In genomic region chr14:64218344-64219240, GRCh38 we compare ENCODE assay signal across 14 cellular contexts.
DNase-seq lines count a peak whose midpoint lies in the region; ATAC-seq and TF ChIP-seq lines count a peak whose summit lies in the region.
"Had no signal": no experiment of that assay in that cellular context is flagged by ENCODE, and none has a peak within 500 bp of the region (broad histone marks: within the 10 kb centered on the region; RNA-seq: fewer than 3 reads in every experiment).

No MANE protein-coding gene starts in this region.

- peaks cover 44 to 73% of the 10 kb centered on the region in 2 donors for H3K4me1 Mint-ChIP-seq in stimulated activated naive B cell treated with anti-CD40 and anti-IgM and Interleukin-4, amounts not matched to agents 10 μg/mL and 1 μg/mL and 100 μg/mL, for 72 hours
- H3K4me1 Mint-ChIP-seq in activated CD4-positive, alpha-beta memory T cell treated with anti-CD3 and anti-CD28 coated beads, Interleukin-2, amount 10 ng/mL, durations not matched to agents 7 days and 5 days: peaks cover 3% of the 10 kb centered on the region
- H3K4me1 Mint-ChIP-seq: activated CD4-positive, alpha-beta T cell treated with anti-CD3 and anti-CD28 coated beads, Interleukin-2, amount 10 ng/mL, durations not matched to agents 24 days and 14 days had no signal

- POLR2A ChIA-PET in SK-N-SH (lab: Yijun Ruan, JAX): interaction anchor here (0.7 kb wide), 1 partner anchor 17 kb away, joined by 3 read pairs; no protein-coding TSS in a partner anchor
- POLR2A ChIA-PET in activated CD4-positive, alpha-beta memory T cell treated with anti-CD3 and anti-CD28 coated beads, Interleukin-2, amount 10 ng/mL, durations not matched to agents 7 days and 5 days (lab: Charles Lee): no interaction called here

- no peak for TF ChIP-seq EP300 in SK-N-SH (IDR thresholded peaks at IDR 0.05; ENCODE audit: borderline replicate concordance in 1 of 2, low read depth in 1 of 2, low read length in 1 of 2)

- 87% methylated on average over 15 of the region's 15 CpGs for WGBS in SK-N-SH (ENCODE audit: low lambda C conversion rate)

- H3K4me3 Mint-ChIP-seq in stimulated activated naive B cell treated with anti-CD40 and anti-IgM and Interleukin-4, amounts not matched to agents 10 μg/mL and 1 μg/mL and 100 μg/mL, for 72 hours: peak overlapping the region; percentile 18 to 70
- no peak overlapping the region for H3K4me3 Mint-ChIP-seq in activated CD4-positive, alpha-beta memory T cell treated with anti-CD3 and anti-CD28 coated beads, Interleukin-2, amount 10 ng/mL, durations not matched to agents 7 days and 5 days
- H3K4me3 Mint-ChIP-seq: activated CD4-positive, alpha-beta T cell treated with anti-CD3 and anti-CD28 coated beads, Interleukin-2, amount 10 ng/mL, durations not matched to agents 24 days and 14 days had no signal

- H3K4me1 ChIP-seq in SK-N-SH (ENCODE audit: control insufficient read depth in 1 of 2, insufficient read depth in 2 of 2, low read depth in 1 of 2, low read length in 1 of 2): peaks cover 0 to 16% of the 10 kb centered on the region in 2 experiments; a peak in 2 of 4 replicates
- H3K4me1 ChIP-seq in MM.1S (ENCODE audit: low read length): peaks cover 18% of the 10 kb centered on the region
- H3K4me1 ChIP-seq: SJSA1 had no signal

- intact Hi-C loops in left ventricle myocardium superior (cut with micrococcal nuclease): no loop called here

- no peaks in the 10 kb centered on the region for H3F3A ChIP-seq in SK-N-SH (replicated peaks; ENCODE audit: insufficient read depth)
- peaks cover 9% of the 10 kb centered on the region; the same call in 1 of the 2 replicates for H3F3A ChIP-seq in MM.1S (ENCODE audit: insufficient read depth, low read length)

- no peak for TF ChIP-seq CTCF in SK-N-SH (IDR thresholded peaks at IDR 0.05)
- TF ChIP-seq CTCF in MM.1S (IDR thresholded peaks at IDR 0.05; ENCODE audit: low read length): no peak

- peak; percentile 29 for DNase-seq in SK-N-SH
- no peak for DNase-seq in MM.1S
- peak; percentile 66 for DNase-seq in left ventricle myocardium superior
- no peak for DNase-seq in stimulated activated naive B cell treated with anti-CD40 and anti-IgM and Interleukin-4, amounts not matched to agents 10 μg/mL and 1 μg/mL and 100 μg/mL, for 72 hours
- DNase-seq in COLO829 (ENCODE audit: low spot score): no peak
- DNase-seq in activated CD4-positive, alpha-beta memory T cell treated with anti-CD3 and anti-CD28 coated beads, Interleukin-2, amount 10 ng/mL, durations not matched to agents 7 days and 5 days: no peak
- DNase-seq: activated CD4-positive, alpha-beta T cell treated with anti-CD3 and anti-CD28 coated beads, Interleukin-2, amount 10 ng/mL, durations not matched to agents 24 days and 14 days; effector memory CD4-positive, alpha-beta T cell; stimulated activated CD4-positive, alpha-beta T cell treated with anti-CD3 and anti-CD28 coated beads, Interleukin-1b, Interleukin-23, amount 100 ng/mL, for 48 hours had no signal

- TF ChIP-seq RAD21 in SK-N-SH (IDR thresholded peaks at IDR 0.05; ENCODE audit: low read length): no peak

- peaks cover 0 to 6% of the 10 kb centered on the region in 2 donors for H3K9me3 Mint-ChIP-seq in stimulated activated naive B cell treated with anti-CD40 and anti-IgM and Interleukin-4, amounts not matched to agents 10 μg/mL and 1 μg/mL and 100 μg/mL, for 72 hours
- no peaks in the 10 kb centered on the region for H3K9me3 Mint-ChIP-seq in activated CD4-positive, alpha-beta memory T cell treated with anti-CD3 and anti-CD28 coated beads, Interleukin-2, amount 10 ng/mL, durations not matched to agents 7 days and 5 days
- H3K9me3 Mint-ChIP-seq: activated CD4-positive, alpha-beta T cell treated with anti-CD3 and anti-CD28 coated beads, Interleukin-2, amount 10 ng/mL, durations not matched to agents 24 days and 14 days; activated naive CD4-positive, alpha-beta T cell treated with anti-CD3 and anti-CD28 coated beads, Interleukin-2, amount 50 U/mL, for 72 hours had no signal

- H3K27ac Mint-ChIP-seq in stimulated activated naive B cell treated with anti-CD40 and anti-IgM and Interleukin-4, amounts not matched to agents 10 μg/mL and 1 μg/mL and 100 μg/mL, for 72 hours: peak overlapping the region; percentile 79
- H3K27ac Mint-ChIP-seq in activated CD4-positive, alpha-beta memory T cell treated with anti-CD3 and anti-CD28 coated beads, Interleukin-2, amount 10 ng/mL, durations not matched to agents 7 days and 5 days: no peak overlapping the region
- H3K27ac Mint-ChIP-seq: activated CD4-positive, alpha-beta T cell treated with anti-CD3 and anti-CD28 coated beads, Interleukin-2, amount 10 ng/mL, durations not matched to agents 24 days and 14 days had no signal

- H3K27ac ChIP-seq in SK-N-SH (ENCODE audit: low read depth in 2 of 2, low read length in 1 of 2) (no peak overlapping the region; a peak in 1 of 4 replicates), MM.1S (ENCODE audit: low read length) (peak overlapping the region; percentile 65; the same call in 1 of the 2 replicates)
- H3K27ac ChIP-seq: SJSA1 had no signal

- no peaks in the 10 kb centered on the region for H3K27me3 ChIP-seq in SK-N-SH (ENCODE audit: insufficient read depth)
- H3K27me3 ChIP-seq in MM.1S (replicated peaks; ENCODE audit: insufficient read depth, low read length): no peaks in the 10 kb centered on the region
- H3K27me3 ChIP-seq: SJSA1 had no signal

- no peak overlapping the region for H3K9ac ChIP-seq in SK-N-SH
- no peak overlapping the region for H3K9ac ChIP-seq in MM.1S (ENCODE audit: low read length)

- H3K79me2 ChIP-seq in SK-N-SH (ENCODE audit: insufficient read depth): no peaks in the 10 kb centered on the region
- no peaks in the 10 kb centered on the region for H3K79me2 ChIP-seq in MM.1S (ENCODE audit: low read length)

- H3K9me2 ChIP-seq in SK-N-SH: no peaks in the 10 kb centered on the region
- no peaks in the 10 kb centered on the region for H3K9me2 ChIP-seq in MM.1S (replicated peaks; ENCODE audit: insufficient read depth, low read length)

- H3K36me3 ChIP-seq in SK-N-SH (replicated peaks in 1 of 2; ENCODE audit: control insufficient read depth in 1 of 2, insufficient read depth in 2 of 2, low read length in 1 of 2): peaks cover 0 to 27% of the 10 kb centered on the region in 2 experiments
- H3K36me3 ChIP-seq in MM.1S (replicated peaks; ENCODE audit: insufficient read depth, low read length): no peaks in the 10 kb centered on the region

- H3K36me3 Mint-ChIP-seq in stimulated activated naive B cell treated with anti-CD40 and anti-IgM and Interleukin-4, amounts not matched to agents 10 μg/mL and 1 μg/mL and 100 μg/mL, for 72 hours: peaks cover 35 to 55% of the 10 kb centered on the region in 2 donors
- H3K36me3 Mint-ChIP-seq in activated CD4-positive, alpha-beta memory T cell treated with anti-CD3 and anti-CD28 coated beads, Interleukin-2, amount 10 ng/mL, durations not matched to agents 7 days and 5 days (ENCODE audit: low read depth): peaks cover 56% of the 10 kb centered on the region

- CTCF ChIA-PET in SK-N-SH (lab: Yijun Ruan, JAX): no interaction called here
- CTCF ChIA-PET in activated CD4-positive, alpha-beta memory T cell treated with anti-CD3 and anti-CD28 coated beads, Interleukin-2, amount 10 ng/mL, durations not matched to agents 7 days and 5 days (lab: Charles Lee): interaction anchor here (0.7 to 1.2 kb wide), 2 partner anchors 9 to 78 kb away, joined by 3 read pairs; no protein-coding TSS in a partner anchor

- no peak overlapping the region for H2AFZ ChIP-seq in SK-N-SH (ENCODE audit: low read depth)
- H2AFZ ChIP-seq in MM.1S (ENCODE audit: low read length): no peak overlapping the region

- H3K4me3 ChIP-seq in SK-N-SH (ENCODE audit: low read depth in 2 of 2, low read length in 1 of 2) (no peak overlapping the region), MM.1S (ENCODE audit: low read length) (no peak overlapping the region)
- H3K4me3 ChIP-seq: SJSA1 had no signal

- H3K9me3 ChIP-seq in SK-N-SH (no peaks in the 10 kb centered on the region), MM.1S (replicated peaks; ENCODE audit: insufficient read depth, low read length) (no peaks in the 10 kb centered on the region)
- H3K9me3 ChIP-seq: SJSA1 had no signal

- H3K27me3 Mint-ChIP-seq in stimulated activated naive B cell treated with anti-CD40 and anti-IgM and Interleukin-4, amounts not matched to agents 10 μg/mL and 1 μg/mL and 100 μg/mL, for 72 hours: no peaks in the 10 kb centered on the region
- no peaks in the 10 kb centered on the region for H3K27me3 Mint-ChIP-seq in activated CD4-positive, alpha-beta memory T cell treated with anti-CD3 and anti-CD28 coated beads, Interleukin-2, amount 10 ng/mL, durations not matched to agents 7 days and 5 days
- H3K27me3 Mint-ChIP-seq: activated CD4-positive, alpha-beta T cell treated with anti-CD3 and anti-CD28 coated beads, Interleukin-2, amount 10 ng/mL, durations not matched to agents 24 days and 14 days had no signal

- H3K4me2 ChIP-seq in SK-N-SH: no peak overlapping the region
- H3K4me2 ChIP-seq in MM.1S (ENCODE audit: low read depth, low read length): peak overlapping the region; percentile 15; the same call in 1 of the 2 replicates

- H4K20me1 ChIP-seq in SK-N-SH (ENCODE audit: insufficient read depth): no peaks in the 10 kb centered on the region
- H4K20me1 ChIP-seq in MM.1S (ENCODE audit: insufficient read depth, low read length): no peaks in the 10 kb centered on the region

- ATAC-seq in SK-N-SH treated with all-trans-retinoic acid at 6 μM for 48 hours (no peak), left ventricle myocardium superior (peak; percentile 69), GM21619 (IDR thresholded peaks at IDR 0.05; ENCODE audit: unreplicated experiment) (no peak)
- ATAC-seq in stimulated activated naive B cell treated with anti-CD40 and anti-IgM and Interleukin-4, amounts not matched to agents 10 μg/mL and 1 μg/mL and 100 μg/mL, for 72 hours (replicated peaks): peak; percentile 70 to 72
- ATAC-seq: activated naive CD4-positive, alpha-beta T cell treated with anti-CD3 and anti-CD28 coated beads, Interleukin-2, amount 50 U/mL, for 72 hours; HepG2 had no signal

TF ChIP-seq in SK-N-SH, 30 proteins besides CTCF, POLR2A, EP300 and RAD21 (continues in another document):
- TF ChIP-seq, protein P1, sequence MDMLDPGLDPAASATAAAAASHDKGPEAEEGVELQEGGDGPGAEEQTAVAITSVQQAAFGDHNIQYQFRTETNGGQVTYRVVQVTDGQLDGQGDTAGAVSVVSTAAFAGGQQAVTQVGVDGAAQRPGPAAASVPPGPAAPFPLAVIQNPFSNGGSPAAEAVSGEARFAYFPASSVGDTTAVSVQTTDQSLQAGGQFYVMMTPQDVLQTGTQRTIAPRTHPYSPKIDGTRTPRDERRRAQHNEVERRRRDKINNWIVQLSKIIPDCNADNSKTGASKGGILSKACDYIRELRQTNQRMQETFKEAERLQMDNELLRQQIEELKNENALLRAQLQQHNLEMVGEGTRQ (IDR thresholded peaks at IDR 0.05; ENCODE audit: borderline replicate concordance, low read depth, low read length): no peak

TF ChIP-seq in SK-N-SH treated with all-trans-retinoic acid at 6 μM for 48 hours, 23 proteins besides CTCF, POLR2A, EP300 and RAD21 (continues in another document):
- TF ChIP-seq GLIS3 (CRISPR knock-in tag; IDR thresholded peaks at IDR 0.05) (no peak), BACH2 (CRISPR knock-in tag; IDR thresholded peaks at IDR 0.05; ENCODE audit: borderline replicate concordance) (no peak), ZFP30 (CRISPR knock-in tag; IDR thresholded peaks at IDR 0.05) (no peak), ZNF565 (CRISPR knock-in tag; conservative IDR thresholded peaks at IDR 0.05; ENCODE audit: low read depth) (no peak)

Comparison
In these comparisons a context has a peak if more than half of its experiments do, and no peak if none do; other contexts are left out.
1. DNase-seq: peak in SK-N-SH (single experiment) and left ventricle myocardium superior (single experiment); none in MM.1S (single experiment), stimulated activated naive B cell treated with anti-CD40 and anti-IgM and Interleukin-4, amounts not matched to agents 10 μg/mL and 1 μg/mL and 100 μg/mL, for 72 hours (single experiment), COLO829 (single experiment) and activated CD4-positive, alpha-beta memory T cell treated with anti-CD3 and anti-CD28 coated beads, Interleukin-2, amount 10 ng/mL, durations not matched to agents 7 days and 5 days (single experiment).
2. ATAC-seq: peak in left ventricle myocardium superior (single experiment) and stimulated activated naive B cell treated with anti-CD40 and anti-IgM and Interleukin-4, amounts not matched to agents 10 μg/mL and 1 μg/mL and 100 μg/mL, for 72 hours (2 of 2); none in SK-N-SH treated with all-trans-retinoic acid at 6 μM for 48 hours (single experiment) and GM21619 (single experiment).